In the genomic region with DNA sequence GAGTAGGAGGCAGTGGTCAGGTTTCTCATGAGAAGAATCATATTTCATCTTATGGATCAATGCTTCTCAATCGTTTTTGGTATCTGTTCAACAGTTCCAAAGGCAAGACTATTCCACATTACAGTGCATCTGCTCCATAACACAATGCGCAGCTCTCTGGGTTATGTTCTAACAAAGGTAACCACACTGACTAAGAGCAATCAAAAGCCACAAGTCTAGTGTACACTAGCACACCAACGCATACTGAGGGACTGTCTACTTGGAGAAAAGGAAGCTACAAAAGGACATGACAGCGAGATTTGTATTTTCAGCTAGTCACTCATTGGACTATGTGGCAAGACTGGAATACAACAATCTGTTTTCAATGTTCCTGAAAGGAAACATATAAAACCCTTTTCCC, we compare ENCODE assay signal across 24 cellular contexts. TPM values are rescaled to one million over a fixed set of nuclear protein-coding genes. Genes with fewer than 3 reads are reported as not detected.
DNase-seq lines count a peak whose midpoint lies in the region; ATAC-seq and TF ChIP-seq lines count a peak whose summit lies in the region.
"Had no signal": no experiment of that assay in that cellular context is flagged by ENCODE, and none has a peak within 500 bp of the region (broad histone marks: within the 10 kb centered on the region; RNA-seq: fewer than 3 reads in every experiment).

No MANE protein-coding gene starts in this region.

- H3K4me3 Mint-ChIP-seq in stimulated activated effector memory CD8-positive, alpha-beta T cell treated with anti-CD3 and anti-CD28 coated beads, Interleukin-12 subunit alpha, Interleukin-12 subunit beta, amount 100 ng/mL, for 72 hours = no peak overlapping the region
- H3K4me3 Mint-ChIP-seq: activated T-cell treated with anti-CD3 and anti-CD28 coated beads, Interleukin-2, amount 50 U/mL, for 4 hours; neural progenitor cell had no signal

- H3K27ac Mint-ChIP-seq in stimulated activated effector memory CD8-positive, alpha-beta T cell treated with anti-CD3 and anti-CD28 coated beads, Interleukin-12 subunit alpha, Interleukin-12 subunit beta, amount 100 ng/mL, for 72 hours = peak overlapping the region; percentile 11
- H3K27ac Mint-ChIP-seq: neural progenitor cell had no signal

- peaks cover 26% of the 10 kb centered on the region for H3K36me3 Mint-ChIP-seq in stimulated activated effector memory CD8-positive, alpha-beta T cell treated with anti-CD3 and anti-CD28 coated beads, Interleukin-12 subunit alpha, Interleukin-12 subunit beta, amount 100 ng/mL, for 72 hours

- H3K9me3 Mint-ChIP-seq in stimulated activated effector memory CD8-positive, alpha-beta T cell treated with anti-CD3 and anti-CD28 coated beads, Interleukin-12 subunit alpha, Interleukin-12 subunit beta, amount 100 ng/mL, for 72 hours = no peaks in the 10 kb centered on the region
- H3K9me3 Mint-ChIP-seq: activated T-cell treated with anti-CD3 and anti-CD28 coated beads, Interleukin-2, amount 50 U/mL, for 4 hours had no signal

- ATAC-seq in stimulated activated effector memory CD8-positive, alpha-beta T cell treated with anti-CD3 and anti-CD28 coated beads, Interleukin-12 subunit alpha, Interleukin-12 subunit beta, amount 100 ng/mL, for 72 hours = peak; percentile 89
- ATAC-seq: HCT116, sciatic nerve had no signal

- no peak overlapping the region for H3K4me3 ChIP-seq in epithelial cell of esophagus (ENCODE audit: low read length)
- H3K4me3 ChIP-seq: lung, neural progenitor cell, SJCRH30, tibial nerve had no signal

- DNase-seq in NCI-H2171 treated with DMSO at 0.1 percent for 48 hours (lab: John Stamatoyannopoulos, UW) (peak; percentile 3), NCI-H2171 (lab: John Stamatoyannopoulos, UW) (no peak), MV-4-11 (lab: John Stamatoyannopoulos, UW) (peak; percentile 17), epithelial cell of esophagus (ENCODE audit: low read depth) (peak; percentile 36), GDM1 (lab: John Stamatoyannopoulos, UW) (no peak), cerebellum (ENCODE audit: low spot score) (no peak), NOMO-1 treated with DMSO at 0.1 percent for 48 hours (lab: John Stamatoyannopoulos, UW; ENCODE audit: unreplicated experiment) (no peak)
- no peak for DNase-seq in stimulated activated effector memory CD8-positive, alpha-beta T cell treated with anti-CD3 and anti-CD28 coated beads, Interleukin-12 subunit alpha, Interleukin-12 subunit beta, amount 100 ng/mL, for 72 hours (ENCODE audit: low spot score in 2 of 2)
- DNase-seq: activated CD4-positive, CD25-positive, alpha-beta regulatory T cell; activated naive CD4-positive, alpha-beta T cell treated with Interleukin-2 at 50 U/mL for 16 hours; activated T-cell treated with anti-CD3 and anti-CD28 coated beads, Interleukin-2, amount 50 U/mL, for 4 hours; caudate nucleus; dermis blood vessel endothelial cell; DMS79; IMR-90; kidney glomerular epithelial cell; NCI-H1436 treated with DMSO at 0.1 percent for 48 hours; NCI-H69; SJCRH30 had no signal

- TF ChIP-seq CTCF in epithelial cell of esophagus (IDR thresholded peaks at IDR 0.05; ENCODE audit: insufficient read depth, low read depth, low read length, missing control alignments) = no peak

- peaks cover 32% of the 10 kb centered on the region for H3K4me1 Mint-ChIP-seq in stimulated activated effector memory CD8-positive, alpha-beta T cell treated with anti-CD3 and anti-CD28 coated beads, Interleukin-12 subunit alpha, Interleukin-12 subunit beta, amount 100 ng/mL, for 72 hours

RNA-seq across cellular contexts. Expression of gene SETD2, which starts 35.8 kb away (rescaled TPM):
- 74.7 TPM for total RNA-seq in cerebellum

Comparison
In these comparisons a context has a peak if more than half of its experiments do, and no peak if none do; other contexts are left out.
1. DNase-seq: peak in NCI-H2171 treated with DMSO at 0.1 percent for 48 hours (single experiment), MV-4-11 (single experiment) and epithelial cell of esophagus (single experiment); none in NCI-H2171 (single experiment), stimulated activated effector memory CD8-positive, alpha-beta T cell treated with anti-CD3 and anti-CD28 coated beads, Interleukin-12 subunit alpha, Interleukin-12 subunit beta, amount 100 ng/mL, for 72 hours (0 of 2), GDM1 (single experiment), cerebellum (single experiment) and NOMO-1 treated with DMSO at 0.1 percent for 48 hours (single experiment).